ENCODE assay signal across 8 cellular contexts in the genomic region with DNA sequence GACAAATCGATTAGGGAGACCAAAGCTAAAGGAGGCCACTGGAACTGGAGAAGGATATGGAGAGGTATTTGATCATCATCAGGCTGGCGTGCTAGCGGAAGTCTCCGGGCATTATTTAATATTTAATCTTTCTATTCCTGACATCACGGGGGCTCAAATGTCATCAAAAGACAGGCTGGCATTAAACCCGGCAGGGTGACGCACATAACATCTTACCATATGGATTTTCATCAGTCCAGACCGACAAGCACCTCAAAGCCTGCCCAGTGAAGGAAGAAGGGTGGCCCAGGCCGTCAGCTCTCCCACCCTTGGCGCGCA. TPM values are rescaled to one million over a fixed set of nuclear protein-coding genes. Genes with fewer than 3 reads are reported as not detected.
DNase-seq lines count a peak whose midpoint lies in the region; ATAC-seq and TF ChIP-seq lines count a peak whose summit lies in the region.

No MANE protein-coding gene starts in this region.

- H3K27me3 ChIP-seq in HAP-1 (ENCODE audit: low read depth): no peaks in the 10 kb centered on the region

- no peaks in the 10 kb centered on the region for H3K27me3 Mint-ChIP-seq in effector memory CD8-positive, alpha-beta T cell

- ATAC-seq in effector memory CD8-positive, alpha-beta T cell (replicated peaks): no peak
- ATAC-seq in HG03457 (IDR thresholded peaks at IDR 0.05; ENCODE audit: unreplicated experiment) (no peak), omental fat pad (ENCODE audit: low FRiP score) (no peak)

- H3K4me3 Mint-ChIP-seq in effector memory CD8-positive, alpha-beta T cell: peak overlapping the region; percentile 83 to 87

- no peaks in the 10 kb centered on the region for H3K36me3 ChIP-seq in HAP-1 (replicated peaks)

- DNase-seq in DMS114 treated with DMSO at 0.1 percent for 48 hours (lab: John Stamatoyannopoulos, UW; ENCODE audit: unreplicated experiment): peak; percentile 62
- no peak for DNase-seq in HAP-1 (ENCODE audit: low spot score in 2 of 2)
- DNase-seq in RKO (ENCODE audit: low spot score): peak; percentile 81
- DNase-seq in effector memory CD8-positive, alpha-beta T cell: no peak
- DNase-seq in myocyte (ENCODE audit: low read depth): peak; percentile 40
- DNase-seq in T1000 (lab: John Stamatoyannopoulos, UW): no peak
- no peak for DNase-seq in omental fat pad (ENCODE audit: low spot score)

- H3K36me3 Mint-ChIP-seq in effector memory CD8-positive, alpha-beta T cell (ENCODE audit: insufficient read depth): peaks cover 15% of the 10 kb centered on the region

- in situ Hi-C loops in HAP-1 (cut with MboI; ENCODE audit: low sequenced_read_pairs): no loop called here

- H3K4me1 Mint-ChIP-seq in effector memory CD8-positive, alpha-beta T cell (ENCODE audit: low read depth in 2 of 2): peaks cover 18 to 37% of the 10 kb centered on the region in 2 donors

- H3K4me3 ChIP-seq in HAP-1: peak overlapping the region; percentile 81

- peaks cover 13% of the 10 kb centered on the region for H3K4me1 ChIP-seq in HAP-1

- H3K9me3 ChIP-seq in HAP-1: no peaks in the 10 kb centered on the region

- peak overlapping the region; percentile 87 to 96 for H3K27ac Mint-ChIP-seq in effector memory CD8-positive, alpha-beta T cell

- no peaks in the 10 kb centered on the region for H3K9me3 Mint-ChIP-seq in effector memory CD8-positive, alpha-beta T cell

- no peak for TF ChIP-seq CTCF in omental fat pad (IDR thresholded peaks at IDR 0.05)

RNA-seq across cellular contexts. Expression of a gene that starts 0.6 kb away (rescaled TPM):
- total RNA-seq in myocyte (63.6 and 64.1 TPM in 2 replicates), omental fat pad (10 to 100 TPM; 38.8 to 75.2 (median 58.0) TPM)
- 75.1 TPM for polyA plus RNA-seq in myocyte (2012)

RNA-seq across cellular contexts. Expression of a gene that starts 0.7 kb away (rescaled TPM):
- total RNA-seq in myocyte (5.4 and 8.5 TPM in 2 replicates), omental fat pad (1 to 10 TPM in 3 of 4 donors, under 1 TPM in 1; 0.84 to 4.1 (median 2.7) TPM)
- polyA plus RNA-seq in myocyte (2012): 4.1 TPM

Comparison
In these comparisons a context has a peak if more than half of its experiments do, and no peak if none do; other contexts are left out.
1. DNase-seq: peak in DMS114 treated with DMSO at 0.1 percent for 48 hours (single experiment), RKO (single experiment) and myocyte (single experiment); none in HAP-1 (0 of 2), effector memory CD8-positive, alpha-beta T cell (0 of 3), T1000 (single experiment) and omental fat pad (single experiment).